Comparison of ENCODE assay signal across 11 cellular contexts in the genomic region with DNA sequence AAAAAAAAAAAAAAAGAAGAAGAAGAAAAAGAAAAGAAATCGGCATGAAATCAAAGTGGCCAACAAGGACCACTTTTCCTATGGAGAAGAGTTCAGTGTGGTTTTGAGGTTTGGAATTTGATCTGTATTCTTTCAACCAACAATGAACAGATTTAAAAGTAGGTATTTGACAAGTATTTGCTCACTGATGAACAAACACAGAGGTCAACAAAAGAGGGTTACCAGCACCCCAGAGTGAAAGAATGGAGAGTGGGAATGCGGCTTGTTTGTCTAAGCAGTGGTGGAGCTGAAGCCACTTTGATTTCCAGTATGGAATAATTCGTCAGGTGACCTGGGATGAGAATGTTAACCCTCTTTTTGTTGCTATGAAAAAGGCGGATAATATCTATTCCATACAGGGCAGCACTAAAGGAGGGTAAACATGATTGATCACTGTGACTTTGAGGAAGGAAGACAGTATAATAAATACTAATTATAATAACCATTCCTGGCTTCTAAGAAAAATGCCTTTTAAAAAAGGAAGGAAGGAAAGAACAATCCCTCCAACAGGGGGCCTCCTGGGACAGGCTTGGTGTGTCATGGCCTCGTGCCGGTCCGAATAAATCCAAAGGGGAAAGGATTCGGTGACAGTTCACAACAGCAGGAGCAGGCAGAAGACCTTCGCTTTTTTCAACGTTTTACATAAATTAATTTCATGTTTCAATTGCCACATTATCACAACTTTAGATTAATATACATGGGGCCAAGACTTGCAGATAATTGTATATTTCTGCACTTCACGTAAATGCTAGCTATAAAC. TPM values are rescaled to one million over a fixed set of nuclear protein-coding genes. Genes with fewer than 3 reads are reported as not detected.
DNase-seq lines count a peak whose midpoint lies in the region; ATAC-seq and TF ChIP-seq lines count a peak whose summit lies in the region.
"Had no signal": no experiment of that assay in that cellular context is flagged by ENCODE, and none has a peak within 500 bp of the region (broad histone marks: within the 10 kb centered on the region; RNA-seq: fewer than 3 reads in every experiment).

No MANE protein-coding gene starts in this region.

- H3F3A ChIP-seq in smooth muscle cell (ENCODE audit: low read depth), result no peaks in the 10 kb centered on the region

- no peak for ATAC-seq in activated CD4-positive, alpha-beta T cell treated with anti-CD3 and anti-CD28 coated beads for 36 hours
- ATAC-seq in effector memory CD8-positive, alpha-beta T cell (replicated peaks), result no peak

- H3K36me3 Mint-ChIP-seq in activated CD4-positive, alpha-beta T cell treated with anti-CD3 and anti-CD28 coated beads for 36 hours (ENCODE audit: low read depth), result no peaks in the 10 kb centered on the region
- no peaks in the 10 kb centered on the region for H3K36me3 Mint-ChIP-seq in effector memory CD8-positive, alpha-beta T cell (ENCODE audit: insufficient read depth)

- no peaks in the 10 kb centered on the region for H3K4me1 Mint-ChIP-seq in activated CD4-positive, alpha-beta T cell treated with anti-CD3 and anti-CD28 coated beads for 36 hours
- no peaks in the 10 kb centered on the region for H3K4me1 Mint-ChIP-seq in effector memory CD8-positive, alpha-beta T cell (ENCODE audit: low read depth in 2 of 2)

- H3K4me2 ChIP-seq in OCI-LY3 (ENCODE audit: low read length) (no peak overlapping the region), smooth muscle cell (no peak overlapping the region)

- no peak overlapping the region for H3K27ac ChIP-seq in OCI-LY3 (ENCODE audit: low read length)
- no peak overlapping the region for H3K27ac ChIP-seq in smooth muscle cell (ENCODE audit: low read depth)
- H3K27ac ChIP-seq: HL-60 had no signal

- peak; percentile 13 for DNase-seq in activated CD4-positive, alpha-beta T cell treated with anti-CD3 and anti-CD28 coated beads for 36 hours
- DNase-seq in activated CD4-positive, alpha-beta T cell treated with anti-CD3 and anti-CD28 coated beads, Interleukin-2, amount 50 U/mL, for 48 hours, result no peak
- DNase-seq in fibroblast of gingiva (ENCODE audit: low read depth) (peak; percentile 11), smooth muscle cell (lab: John Stamatoyannopoulos, UW; ENCODE audit: unreplicated experiment) (no peak), GM20000 (ENCODE audit: low spot score) (no peak), MV-4-11 (lab: John Stamatoyannopoulos, UW) (no peak)
- DNase-seq in effector memory CD8-positive, alpha-beta T cell, result no peak
- DNase-seq: activated T-cell treated with anti-CD3 and anti-CD28 coated beads, Interleukin-2, amount 50 U/mL, for 1 hour; stimulated activated naive CD4-positive, alpha-beta T cell treated with Interleukin-2 at 50 U/mL for 16 hours had no signal

- H3K27me3 ChIP-seq in OCI-LY3 (ENCODE audit: low read depth, low read length), result peaks cover 5% of the 10 kb centered on the region; the same call in 1 of the 2 replicates
- H3K27me3 ChIP-seq in smooth muscle cell (ENCODE audit: low read depth), result peaks cover 8% of the 10 kb centered on the region

- H4K20me1 ChIP-seq in OCI-LY3 (ENCODE audit: insufficient read depth, low read length) (no peaks in the 10 kb centered on the region), smooth muscle cell (ENCODE audit: low read depth) (no peaks in the 10 kb centered on the region)

- H3K4me3 ChIP-seq in OCI-LY3 (ENCODE audit: low read length) (no peak overlapping the region), smooth muscle cell (no peak overlapping the region)

- H3K9me3 ChIP-seq in OCI-LY3 (ENCODE audit: insufficient read depth, low read length) (no peaks in the 10 kb centered on the region), smooth muscle cell (replicated peaks; ENCODE audit: low read depth) (no peaks in the 10 kb centered on the region)

- CTCF ChIA-PET in activated CD4-positive, alpha-beta T cell treated with anti-CD3 and anti-CD28 coated beads for 36 hours (lab: Charles Lee), result interaction anchor here (2.4 kb wide), 1 partner anchor 31 kb away, joined by 8 read pairs; no protein-coding TSS in a partner anchor

- H3K79me2 ChIP-seq in OCI-LY3 (ENCODE audit: low read length) (no peaks in the 10 kb centered on the region), smooth muscle cell (ENCODE audit: low read depth) (no peaks in the 10 kb centered on the region)

- POLR2A ChIA-PET in activated CD4-positive, alpha-beta T cell treated with anti-CD3 and anti-CD28 coated beads for 36 hours (lab: Charles Lee), result no interaction called here

- H3K9ac ChIP-seq in OCI-LY3 (ENCODE audit: low read length), result no peak overlapping the region
- H3K9ac ChIP-seq in smooth muscle cell (ENCODE audit: low read depth), result no peak overlapping the region

- no peaks in the 10 kb centered on the region for H3K9me3 Mint-ChIP-seq in activated CD4-positive, alpha-beta T cell treated with anti-CD3 and anti-CD28 coated beads for 36 hours (ENCODE audit: low read depth)
- H3K9me3 Mint-ChIP-seq in effector memory CD8-positive, alpha-beta T cell, result no peaks in the 10 kb centered on the region

- no peak overlapping the region for H3K27ac Mint-ChIP-seq in activated CD4-positive, alpha-beta T cell treated with anti-CD3 and anti-CD28 coated beads for 36 hours
- H3K27ac Mint-ChIP-seq in effector memory CD8-positive, alpha-beta T cell, result no peak overlapping the region

- WGBS in smooth muscle cell (ENCODE audit: low lambda C conversion rate), result 44% methylated on average over 11 of the region's 11 CpGs

- H2AFZ ChIP-seq in OCI-LY3 (ENCODE audit: low read depth, low read length) (no peak overlapping the region), smooth muscle cell (ENCODE audit: low read depth) (no peak overlapping the region)

- intact Hi-C loops in activated CD4-positive, alpha-beta T cell treated with anti-CD3 and anti-CD28 coated beads for 36 hours (cut with DNase I, micrococcal nuclease), result no loop called here

- H3K36me3 ChIP-seq in OCI-LY3 (replicated peaks; ENCODE audit: low read depth, low read length) (no peaks in the 10 kb centered on the region), smooth muscle cell (ENCODE audit: low read depth) (no peaks in the 10 kb centered on the region)

- peaks cover 26% of the 10 kb centered on the region for H3K27me3 Mint-ChIP-seq in activated CD4-positive, alpha-beta T cell treated with anti-CD3 and anti-CD28 coated beads for 36 hours
- H3K27me3 Mint-ChIP-seq in effector memory CD8-positive, alpha-beta T cell, result peaks cover 44 to 46% of the 10 kb centered on the region in 2 donors

- H3K4me1 ChIP-seq in OCI-LY3 (ENCODE audit: low read length), result no peaks in the 10 kb centered on the region
- no peaks in the 10 kb centered on the region for H3K4me1 ChIP-seq in smooth muscle cell (ENCODE audit: low read depth)

- TF ChIP-seq CTCF in OCI-LY3 (IDR thresholded peaks at IDR 0.05; ENCODE audit: low read depth, low read length) (peak; percentile 11; the same call in 1 of the 2 replicates), smooth muscle cell (IDR thresholded peaks at IDR 0.05; ENCODE audit: borderline replicate concordance, insufficient read depth, poor library complexity, severe bottlenecking) (peak; percentile 49), GM20000 (IDR thresholded peaks at IDR 0.05; ENCODE audit: extremely low read depth, missing control alignments) (no peak)

- no peak overlapping the region for H3K4me3 Mint-ChIP-seq in activated CD4-positive, alpha-beta T cell treated with anti-CD3 and anti-CD28 coated beads for 36 hours
- no peak overlapping the region for H3K4me3 Mint-ChIP-seq in effector memory CD8-positive, alpha-beta T cell

RNA-seq across cellular contexts. Expression of gene SIM2, which starts 37.2 kb away (rescaled TPM):
- total RNA-seq in activated CD4-positive, alpha-beta T cell treated with anti-CD3 and anti-CD28 coated beads for 36 hours, result 1 to 10 TPM; 2.0 to 2.4 TPM
- total RNA-seq in smooth muscle cell, result not detected in 2 replicates
- polyA plus RNA-seq in smooth muscle cell, result 0.25 and 0.43 TPM in 2 replicates

Comparison
In these comparisons a context has a peak if more than half of its experiments do, and no peak if none do; other contexts are left out.
1. DNase-seq: peak in activated CD4-positive, alpha-beta T cell treated with anti-CD3 and anti-CD28 coated beads for 36 hours (single experiment) and fibroblast of gingiva (single experiment); none in activated CD4-positive, alpha-beta T cell treated with anti-CD3 and anti-CD28 coated beads, Interleukin-2, amount 50 U/mL, for 48 hours (0 of 2), smooth muscle cell (single experiment), GM20000 (single experiment), effector memory CD8-positive, alpha-beta T cell (0 of 3) and MV-4-11 (single experiment).